In the genomic region with DNA sequence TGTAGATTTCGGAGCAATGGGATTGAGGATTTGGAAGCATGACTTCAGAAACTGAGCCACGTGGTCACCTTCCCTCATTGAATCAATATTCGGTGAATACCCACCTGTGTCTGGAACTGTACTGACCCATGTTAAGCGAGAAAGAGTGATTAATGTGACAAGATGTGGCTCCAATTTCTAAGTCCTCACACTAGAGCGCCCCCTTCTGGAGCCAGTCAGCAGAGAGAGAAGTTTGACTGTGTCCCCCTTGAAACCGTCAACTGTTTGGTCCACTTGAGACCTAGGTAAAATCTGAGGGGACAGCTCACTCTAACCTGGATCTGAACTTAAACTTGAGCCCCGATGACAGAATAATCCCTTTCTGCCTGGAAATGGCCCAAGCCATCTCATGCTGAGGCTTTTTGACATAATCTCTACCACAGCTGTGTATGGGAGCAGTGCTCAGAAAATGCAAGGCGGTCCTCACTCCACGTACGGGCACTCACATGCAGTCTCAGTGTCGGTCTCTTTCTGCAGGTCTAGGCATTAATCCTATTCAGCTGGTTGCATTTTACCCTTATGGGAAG, we compare ENCODE assay signal across 9 cellular contexts. TPM values are rescaled to one million over a fixed set of nuclear protein-coding genes. Genes with fewer than 3 reads are reported as not detected.
A peak's percentile ranks its signal among the peaks of the same experiment; 100 is the strongest.
DNase-seq lines count a peak whose midpoint lies in the region; ATAC-seq and TF ChIP-seq lines count a peak whose summit lies in the region.
"Had no signal": no experiment of that assay in that cellular context is flagged by ENCODE, and none has a peak within 500 bp of the region (broad histone marks: within the 10 kb centered on the region; RNA-seq: fewer than 3 reads in every experiment).

No MANE protein-coding gene starts in this region.

- no peaks in the 10 kb centered on the region for H3K27me3 Mint-ChIP-seq in chondrocyte (ENCODE audit: low read depth)
- H3K27me3 Mint-ChIP-seq in Caco-2 (ENCODE audit: insufficient read depth, unreplicated experiment), result no peaks in the 10 kb centered on the region

- no peak overlapping the region for H3K4me2 ChIP-seq in DOHH2 (ENCODE audit: low read length)
- H3K4me2 ChIP-seq in OCI-LY7 (ENCODE audit: low read length), result no peak overlapping the region
- H3K4me2 ChIP-seq in GM23248 (ENCODE audit: unreplicated experiment), result no peak overlapping the region

- BruUV-seq in OCI-LY7 (replicated peaks; lab: Mats Ljungman, UMichigan) (no TSS peak), Caco-2 (replicated peaks; lab: Mats Ljungman, UMichigan) (no TSS peak)

- H3F3A ChIP-seq in DOHH2 (ENCODE audit: control insufficient read depth, insufficient read depth) (no peaks in the 10 kb centered on the region), GM23248 (ENCODE audit: insufficient read depth) (peaks cover 19% of the 10 kb centered on the region)

- peaks cover 11% of the 10 kb centered on the region; the same call in 1 of the 2 replicates for H3K36me3 ChIP-seq in DOHH2 (ENCODE audit: control insufficient read depth, low read length)
- peaks cover 11% of the 10 kb centered on the region for H3K36me3 ChIP-seq in OCI-LY7 (ENCODE audit: insufficient read depth, low read length)
- H3K36me3 ChIP-seq in prostate gland, result no peaks in the 10 kb centered on the region
- no peaks in the 10 kb centered on the region for H3K36me3 ChIP-seq in GM23248 (ENCODE audit: low read depth)
- peaks cover 1% of the 10 kb centered on the region; the same call in 1 of the 2 replicates for H3K36me3 ChIP-seq in Caco-2 (ENCODE audit: control insufficient read depth, insufficient read depth, low read length)

- TF ChIP-seq POLR2A in prostate gland (IDR thresholded peaks at IDR 0.05), result no peak

- H3K4me1 ChIP-seq in DOHH2 (ENCODE audit: control insufficient read depth, low read length) (peaks cover 10% of the 10 kb centered on the region), OCI-LY7 (ENCODE audit: insufficient read depth, low read length, poor library complexity, severe bottlenecking) (no peaks in the 10 kb centered on the region), prostate gland (replicated peaks) (peaks cover 19% of the 10 kb centered on the region), GM23248 (ENCODE audit: insufficient read depth) (peaks cover 44% of the 10 kb centered on the region), Caco-2 (no peaks in the 10 kb centered on the region)

- no peaks in the 10 kb centered on the region for H3K9me3 Mint-ChIP-seq in chondrocyte (ENCODE audit: low read depth)
- no peaks in the 10 kb centered on the region for H3K9me3 Mint-ChIP-seq in Caco-2 (ENCODE audit: unreplicated experiment)

- H2AFZ ChIP-seq in OCI-LY7 (ENCODE audit: low read length) (no peak overlapping the region), GM23248 (no peak overlapping the region)

- no peaks in the 10 kb centered on the region for H3K9me2 ChIP-seq in DOHH2 (replicated peaks; ENCODE audit: control insufficient read depth, low read length)
- no peaks in the 10 kb centered on the region for H3K9me2 ChIP-seq in OCI-LY7 (ENCODE audit: insufficient read depth, low read length)
- no peaks in the 10 kb centered on the region for H3K9me2 ChIP-seq in GM23248 (ENCODE audit: insufficient read depth)

- H3K36me3 Mint-ChIP-seq in chondrocyte (ENCODE audit: low read depth) (peaks cover 8% of the 10 kb centered on the region), Caco-2 (ENCODE audit: insufficient read depth, unreplicated experiment) (peaks cover 6% of the 10 kb centered on the region)

- POLR2A ChIA-PET in OCI-LY7 (lab: Charles Lee), result interaction anchor here (1.0 kb wide), 1 partner anchor 11 kb away, joined by 3 read pairs; no protein-coding TSS in a partner anchor
- POLR2A ChIA-PET in Caco-2 (lab: Charles Lee), result no interaction called here

- DNase-seq in OCI-LY7 (ENCODE audit: low spot score), result peak; percentile 39
- no peak for DNase-seq in chondrocyte (ENCODE audit: low spot score)
- no peak for DNase-seq in prostate gland (ENCODE audit: low spot score)
- no peak for DNase-seq in GM23248
- no peak for DNase-seq in Caco-2

- CTCF ChIA-PET in OCI-LY7 (lab: Charles Lee; ENCODE audit: unreplicated experiment) (no interaction called here), Caco-2 (lab: Charles Lee) (no interaction called here)

- TF ChIP-seq CTCF in DOHH2 (IDR thresholded peaks at IDR 0.05; ENCODE audit: low read depth, low read length, poor library complexity, severe bottlenecking), result peak; percentile 84
- TF ChIP-seq CTCF in OCI-LY7 (conservative IDR thresholded peaks at IDR 0.05; ENCODE audit: low read length), result peak; percentile 86
- TF ChIP-seq CTCF in chondrocyte (IDR thresholded peaks at IDR 0.05), result peak; percentile 70
- TF ChIP-seq CTCF in prostate gland (IDR thresholded peaks at IDR 0.05), result peak in 3 of 4 experiments; percentile 13 to 27 (median 23)
- peak in 1 of 2 experiments; percentile 34 for TF ChIP-seq CTCF in Caco-2 (IDR thresholded peaks at IDR 0.05; ENCODE audit: insufficient read depth in 1 of 2, low read depth in 1 of 2, low read length in 1 of 2, severe bottlenecking in 1 of 2, unreplicated experiment in 1 of 2)

- no peak overlapping the region for H3K4me3 ChIP-seq in DOHH2 (ENCODE audit: low read length)
- H3K4me3 ChIP-seq in OCI-LY7 (ENCODE audit: low read depth, low read length, poor library complexity, severe bottlenecking), result no peak overlapping the region
- H3K4me3 ChIP-seq in prostate gland, result no peak overlapping the region
- no peak overlapping the region for H3K4me3 ChIP-seq in GM23248
- no peak overlapping the region for H3K4me3 ChIP-seq in Caco-2 (ENCODE audit: low read depth, low read length)
- H3K4me3 ChIP-seq: lung had no signal

- H3K4me1 Mint-ChIP-seq in chondrocyte (ENCODE audit: low read depth) (peaks cover 43% of the 10 kb centered on the region), Caco-2 (ENCODE audit: low read depth, unreplicated experiment) (no peaks in the 10 kb centered on the region)

- ATAC-seq in HG03139 (IDR thresholded peaks at IDR 0.05; ENCODE audit: unreplicated experiment) (no peak), GM18867 (IDR thresholded peaks at IDR 0.05; ENCODE audit: unreplicated experiment) (no peak)

- H3K9me3 ChIP-seq in DOHH2 (ENCODE audit: control insufficient read depth, insufficient read depth, low read length) (no peaks in the 10 kb centered on the region), OCI-LY7 (ENCODE audit: low read length) (no peaks in the 10 kb centered on the region), prostate gland (no peaks in the 10 kb centered on the region), GM23248 (ENCODE audit: low read depth) (no peaks in the 10 kb centered on the region), Caco-2 (no peaks in the 10 kb centered on the region)

- H3K4me3 Mint-ChIP-seq in chondrocyte (ENCODE audit: unreplicated experiment), result no peak overlapping the region
- no peak overlapping the region for H3K4me3 Mint-ChIP-seq in Caco-2 (ENCODE audit: unreplicated experiment)

- H3K27ac ChIP-seq in DOHH2 (ENCODE audit: low read depth, low read length), result no peak overlapping the region
- H3K27ac ChIP-seq in OCI-LY7 (ENCODE audit: low read depth, low read length, poor library complexity, severe bottlenecking), result no peak overlapping the region
- H3K27ac ChIP-seq in prostate gland, result peak overlapping the region; percentile 61 to 80
- H3K27ac ChIP-seq in GM23248, result no peak overlapping the region

- no peaks in the 10 kb centered on the region for H3K79me2 ChIP-seq in DOHH2 (ENCODE audit: control insufficient read depth, low read length)
- H3K79me2 ChIP-seq in OCI-LY7 (ENCODE audit: insufficient read depth, low read depth, low read length), result no peaks in the 10 kb centered on the region
- H3K79me2 ChIP-seq in GM23248 (ENCODE audit: insufficient read depth), result no peaks in the 10 kb centered on the region

- 38% methylated on average over 11 of the region's 11 CpGs for WGBS in prostate gland
- WGBS in GM23248 (ENCODE audit: low coverage in 1 of 2, low lambda C conversion rate in 2 of 2, missing lambda C conversion rate in 2 of 2), 2 experiments, result 87 to 88% methylated on average over 11 of the region's 11 CpGs

- intact Hi-C loops in OCI-LY7 (cut with micrococcal nuclease; ENCODE audit: unreplicated experiment) (no loop called here), prostate gland (cut with DNase I) (no loop called here), Caco-2 (cut with micrococcal nuclease; ENCODE audit: unreplicated experiment) (no loop called here)

- H3K27me3 ChIP-seq in DOHH2 (ENCODE audit: control insufficient read depth, low read length) (no peaks in the 10 kb centered on the region), prostate gland (replicated peaks; ENCODE audit: insufficient read depth) (no peaks in the 10 kb centered on the region), GM23248 (replicated peaks; ENCODE audit: insufficient read depth) (no peaks in the 10 kb centered on the region), Caco-2 (replicated peaks; ENCODE audit: control insufficient read depth, insufficient read depth, low read length) (no peaks in the 10 kb centered on the region)

- H3K27ac Mint-ChIP-seq in chondrocyte (ENCODE audit: unreplicated experiment) (no peak overlapping the region), Caco-2 (ENCODE audit: unreplicated experiment) (no peak overlapping the region)

- H4K20me1 ChIP-seq in DOHH2 (ENCODE audit: control insufficient read depth, insufficient read depth, low read depth, low read length) (no peaks in the 10 kb centered on the region; the same call in 1 of the 2 replicates), OCI-LY7 (ENCODE audit: insufficient read depth, low read length) (no peaks in the 10 kb centered on the region), GM23248 (ENCODE audit: insufficient read depth) (no peaks in the 10 kb centered on the region)

- in situ Hi-C loops in GM23248 (cut with MboI), result no loop called here

- no peak overlapping the region for H3K9ac ChIP-seq in GM23248

RNA-seq across cellular contexts. Expression of a gene that starts 47.8 kb away (rescaled TPM):
- total RNA-seq in OCI-LY7 (2014; rRNA removed; shearing (Covaris generic)), result 8.6 and 11.0 TPM in 2 replicates
- total RNA-seq in OCI-LY7 (2022) (12.4 and 15.5 TPM in 2 replicates), chondrocyte (20.0 to 32.0 TPM (median 29.6 TPM) in 3 replicates), prostate gland (10 to 100 TPM; 34.2 to 40.2 TPM), Caco-2 (2022) (28.4 and 31.3 TPM in 2 replicates)
- 8.3 and 10.3 TPM in 2 replicates for total RNA-seq in GM23248 (2014; rRNA removed; shearing (Covaris generic))
- polyA plus RNA-seq in GM23248 (2016; fragmentation: Nextera tagmentation; extraction: Ambion mirVana), result 6.2 and 8.6 TPM in 2 replicates

Comparison
In these comparisons a context has a peak if more than half of its experiments do, and no peak if none do; other contexts are left out.
1. H3K27ac ChIP-seq: peak in prostate gland (2 of 2); none in DOHH2 (single experiment), OCI-LY7 (single experiment) and GM23248 (single experiment).